ENCODE assay signal across 8 cellular contexts in genomic region chr17:58757162-58757613, GRCh38. TPM values are rescaled to one million over a fixed set of nuclear protein-coding genes. Genes with fewer than 3 reads are reported as not detected.
DNase-seq lines count a peak whose midpoint lies in the region; ATAC-seq and TF ChIP-seq lines count a peak whose summit lies in the region.

No MANE protein-coding gene starts in this region.

- no peak overlapping the region for H2AFZ ChIP-seq in osteoblast (ENCODE audit: low read length)

- H3K27me3 ChIP-seq in MG63 (peaks cover 30% of the 10 kb centered on the region), dorsolateral prefrontal cortex (peaks cover 0 to 10% (median 0%) of the 10 kb centered on the region in 45 donors), osteoblast (ENCODE audit: insufficient read depth, low read length) (peaks cover 58% of the 10 kb centered on the region), uterus (no peaks in the 10 kb centered on the region)

- no peaks in the 10 kb centered on the region for H4K20me1 ChIP-seq in osteoblast (ENCODE audit: insufficient read depth, low read length)

- H3K79me2 ChIP-seq in osteoblast (ENCODE audit: insufficient read depth, low read length) = no peaks in the 10 kb centered on the region

- H3K4me1 ChIP-seq in osteoblast (ENCODE audit: insufficient read depth, low read length) = peaks cover 5% of the 10 kb centered on the region
- H3K4me1 ChIP-seq in uterus = no peaks in the 10 kb centered on the region

- no peak overlapping the region for H3K4me2 ChIP-seq in osteoblast (ENCODE audit: insufficient read depth, low read length)

- H3K36me3 ChIP-seq in MG63 (no peaks in the 10 kb centered on the region), osteoblast (ENCODE audit: insufficient read depth, low read length) (no peaks in the 10 kb centered on the region), uterus (no peaks in the 10 kb centered on the region)

- H3K27ac ChIP-seq in dorsolateral prefrontal cortex = peak overlapping the region in 9 of 59 donors; percentile 6 to 84 (median 53)
- H3K27ac ChIP-seq in osteoblast (ENCODE audit: low read depth, low read length) = no peak overlapping the region
- H3K27ac ChIP-seq in uterus = no peak overlapping the region

- no peak for TF ChIP-seq POLR2A in uterus (IDR thresholded peaks at IDR 0.05)

- no peaks in the 10 kb centered on the region for H3K9me3 ChIP-seq in MG63
- no peaks in the 10 kb centered on the region for H3K9me3 ChIP-seq in osteoblast (ENCODE audit: low read depth, low read length)
- no peaks in the 10 kb centered on the region for H3K9me3 ChIP-seq in uterus

- H3K4me3 ChIP-seq in MG63 = peak overlapping the region; percentile 66
- H3K4me3 ChIP-seq in dorsolateral prefrontal cortex = peak overlapping the region; percentile 45 to 90 (median 71)
- H3K4me3 ChIP-seq in osteoblast (ENCODE audit: insufficient read depth, low read length) = no peak overlapping the region
- H3K4me3 ChIP-seq in uterus = peak overlapping the region in 1 of 2 donors; percentile 50

- intact Hi-C loops in dorsolateral prefrontal cortex (cut with DNase I) (no loop called here), uterus (cut with DNase I; ENCODE audit: low total_unique reads) (no loop called here)

- TF ChIP-seq CTCF in dorsolateral prefrontal cortex (IDR thresholded peaks at IDR 0.05 in 54 of 56, conservative IDR thresholded peaks at IDR 0.05 in 2 of 56; ENCODE audit: low read depth in 1 of 56, partially characterized antibody in 56 of 56) (no peak), osteoblast (IDR thresholded peaks at IDR 0.05; ENCODE audit: extremely low read depth, low read depth, low read length) (no peak), uterus (IDR thresholded peaks at IDR 0.05) (no peak)

- ATAC-seq in GM18498 (IDR thresholded peaks at IDR 0.05; ENCODE audit: unreplicated experiment) (no peak), GM19395 (IDR thresholded peaks at IDR 0.05; ENCODE audit: unreplicated experiment) (no peak)

- DNase-seq in NCI-H1694 treated with DMSO at 0.1 percent for 48 hours (lab: John Stamatoyannopoulos, UW) = peak; percentile 34
- no peak for DNase-seq in NCI-H1694 (lab: John Stamatoyannopoulos, UW)
- no peak for DNase-seq in MG63
- no peak for DNase-seq in dorsolateral prefrontal cortex
- DNase-seq in osteoblast (ENCODE audit: insufficient read length, low spot score, missing footprints) = peak; percentile 53
- DNase-seq in uterus = no peak

RNA-seq across cellular contexts. Expression of gene PPM1E, which starts 1.5 kb away (rescaled TPM):
- 0.76 and 0.99 TPM in 2 replicates for total RNA-seq in MG63 (2014; rRNA removed; shearing (Covaris generic); ENCODE audit: low replicate concordance)
- total RNA-seq in dorsolateral prefrontal cortex (10 to 100 TPM in 117 of 120 experiments, 1 to 10 TPM in 3; 6.3 to 31.2 (median 22.8) TPM), osteoblast (under 0.01 TPM in 2 replicates), uterus (1 to 10 TPM in 1 of 4 donors, under 1 TPM in 1, not detected in 2; 0.24 to 3.0 TPM)

Comparison
In these comparisons a context has a peak if more than half of its experiments do, and no peak if none do; other contexts are left out.
1. DNase-seq: peak in NCI-H1694 treated with DMSO at 0.1 percent for 48 hours (single experiment) and osteoblast (single experiment); none in NCI-H1694 (single experiment), MG63 (single experiment), dorsolateral prefrontal cortex (0 of 10) and uterus (0 of 2).